In the genomic region with DNA sequence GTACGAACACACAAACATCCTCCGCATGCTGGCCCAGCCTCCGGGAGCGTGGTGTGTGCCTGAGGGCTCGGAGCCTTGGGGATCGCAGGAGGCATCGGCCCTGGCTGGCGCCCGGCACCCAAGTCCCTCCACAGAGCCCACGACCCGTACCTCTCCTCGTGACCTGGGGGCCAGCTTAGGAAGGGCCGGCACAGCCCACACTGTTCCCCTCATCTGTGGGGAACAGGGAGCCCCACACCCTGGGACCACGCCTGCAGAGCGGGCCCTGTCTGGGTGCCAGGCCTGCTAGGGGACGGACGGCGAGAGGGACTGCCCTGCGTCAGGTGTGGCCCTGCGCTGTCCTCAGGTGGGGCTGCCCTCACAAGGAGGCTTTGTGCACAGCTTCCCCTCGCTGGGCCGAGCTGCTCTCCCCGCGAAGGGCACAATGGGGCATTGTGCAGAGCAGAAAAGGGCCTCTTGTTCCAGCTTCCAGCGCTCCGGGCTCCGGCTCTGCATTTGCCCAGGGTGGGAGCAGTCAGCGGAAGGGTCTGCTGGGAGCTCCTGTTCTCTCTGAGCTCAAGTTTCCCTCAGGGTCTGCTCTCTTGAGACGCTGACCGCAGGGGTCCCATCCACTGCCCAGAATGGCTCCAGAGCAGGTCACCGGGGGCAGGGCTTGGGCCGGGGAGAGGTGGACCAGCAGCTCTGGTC, we compare ENCODE assay signal across 17 cellular contexts.
DNase-seq lines count a peak whose midpoint lies in the region.
"Had no signal": no experiment of that assay in that cellular context is flagged by ENCODE, and none has a peak within 500 bp of the region (broad histone marks: within the 10 kb centered on the region; RNA-seq: fewer than 3 reads in every experiment).

No MANE protein-coding gene starts in this region.

- intact Hi-C loops in posterior cingulate gyrus (cut with DNase I), result loop anchor here (10.0 kb wide), 1 partner anchor 58 kb away; no protein-coding TSS in a partner anchor

- DNase-seq in Ammon's horn (ENCODE audit: low spot score) (peak; percentile 95), amygdala (lab: John Stamatoyannopoulos, UW) (peak in 54 of 56 donors; percentile 40 to 96 (median 84)), posterior cingulate gyrus (peak; percentile 75 to 99 (median 90)), cortex of kidney (lab: John Stamatoyannopoulos, UW) (no peak), D341Med (ENCODE audit: low spot score) (no peak), HUDEP-2 (lab: John Stamatoyannopoulos, UW; ENCODE audit: unreplicated experiment in 76 of 76) (no peak)
- no peak for DNase-seq in central memory CD4-positive, alpha-beta T cell
- DNase-seq: activated gamma-delta T cell; Kasumi-1; left ventricle myocardium superior; naive thymus-derived CD4-positive, alpha-beta T cell; NCI-H146; PC-9; stimulated activated CD4-positive, alpha-beta T cell treated with anti-CD3 and anti-CD28 coated beads, Interleukin-4, amount 100 ng/mL, for 24 hours; SW 1271; trophoblast cell had no signal

- H3K27ac ChIP-seq in layer of hippocampus (ENCODE audit: low read depth, low read length), result peak overlapping the region; percentile 94
- H3K27ac ChIP-seq: PC-9 had no signal

- H3K27me3 ChIP-seq in layer of hippocampus (ENCODE audit: control insufficient read depth, insufficient read depth, low read length), result no peaks in the 10 kb centered on the region

Comparison
In these comparisons a context has a peak if more than half of its experiments do, and no peak if none do; other contexts are left out.
1. DNase-seq: peak in Ammon's horn (single experiment), amygdala (54 of 56) and posterior cingulate gyrus (10 of 10); none in cortex of kidney (single experiment), D341Med (single experiment), HUDEP-2 (0 of 76) and central memory CD4-positive, alpha-beta T cell (single experiment).